34 cellular contexts compared by ENCODE assay signal in the genomic region with DNA sequence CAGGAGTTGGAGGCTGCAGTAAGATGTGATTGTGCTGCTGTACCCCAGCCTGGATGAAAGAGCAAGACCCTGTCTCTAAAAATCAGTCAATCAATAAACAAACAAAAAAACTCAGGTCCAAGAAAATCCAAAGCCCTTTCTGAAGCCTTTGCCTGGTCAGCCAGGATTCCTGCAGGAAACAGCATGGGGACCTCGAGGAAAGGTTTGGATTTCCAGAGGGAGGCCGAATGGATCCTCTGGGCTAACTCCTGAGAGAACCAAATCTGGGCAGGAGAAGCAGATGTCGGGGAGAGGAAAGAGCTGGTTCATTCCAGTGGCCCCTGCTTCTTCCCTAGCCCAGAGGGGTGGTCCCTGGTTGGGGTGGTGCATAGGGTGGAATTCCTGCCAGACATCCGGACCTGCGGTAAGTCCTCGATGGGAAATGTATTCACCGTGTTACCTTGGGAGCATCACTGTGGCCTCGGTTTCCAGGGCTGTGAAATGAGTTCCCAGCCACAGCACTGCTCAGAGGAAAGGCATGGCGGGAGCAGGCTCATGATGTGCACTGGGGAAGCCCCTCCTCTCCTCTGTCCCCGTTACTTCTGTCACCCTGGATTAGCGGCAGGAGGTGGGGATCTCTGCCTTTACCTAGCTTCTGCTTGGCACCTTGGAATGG.
"Had no signal": no experiment of that assay in that cellular context is flagged by ENCODE, and none has a peak within 500 bp of the region (broad histone marks: within the 10 kb centered on the region; RNA-seq: fewer than 3 reads in every experiment).

No MANE protein-coding gene starts in this region.

- H3K36me3 ChIP-seq: ascending aorta, cardiac muscle cell, Peyer's patch, SJSA1 had no signal

- ATAC-seq: activated CD8-positive, alpha-beta T cell treated with anti-CD3 and anti-CD28 coated beads for 36 hours; activated T-cell treated with anti-CD3 and anti-CD28 coated beads, Interleukin-2, amount 50 U/mL, for 4 hours; K562; PC-3 had no signal

- H3K4me1 ChIP-seq: ascending aorta, Peyer's patch, SJSA1 had no signal

- H3K36me3 Mint-ChIP-seq: activated naive CD4-positive, alpha-beta T cell treated with anti-CD3 and anti-CD28 coated beads, Interleukin-2, amount 50 U/mL, for 24 hours; activated naive CD8-positive, alpha-beta T cell treated with anti-CD3 and anti-CD28 coated beads, Interleukin-2, amount 10 ng/mL, durations not matched to agents 7 days and 5 days had no signal

- H3K9me3 ChIP-seq: ascending aorta, Peyer's patch, SJSA1, SK-N-SH had no signal

- H3K4me1 Mint-ChIP-seq: activated CD4-positive, alpha-beta T cell treated with anti-CD3 and anti-CD28 coated beads, Interleukin-2, amount 10 ng/mL, durations not matched to agents 24 days and 14 days; activated naive CD4-positive, alpha-beta T cell treated with anti-CD3 and anti-CD28 coated beads, Interleukin-2, amount 50 U/mL, for 24 hours; activated naive CD8-positive, alpha-beta T cell treated with anti-CD3 and anti-CD28 coated beads, Interleukin-2, amount 10 ng/mL, durations not matched to agents 7 days and 5 days had no signal

- DNase-seq: activated CD4-positive, alpha-beta T cell treated with anti-CD3 and anti-CD28 coated beads, Interleukin-2, amount 10 ng/mL, durations not matched to agents 24 days and 14 days; activated CD4-positive, alpha-beta T cell treated with anti-CD3 and anti-CD28 coated beads, Interleukin-2, amount 50 U/mL, for 4 hours; activated CD8-positive, alpha-beta memory T cell treated with anti-CD3 and anti-CD28 coated beads, Interleukin-2, amount 50 U/mL, for 4 hours; activated CD8-positive, alpha-beta T cell treated with anti-CD3 and anti-CD28 coated beads for 36 hours; activated effector memory CD4-positive, alpha-beta T cell treated with Interleukin-2 at 50 U/mL for 16 hours; activated naive CD4-positive, alpha-beta T cell; activated naive CD8-positive, alpha-beta T cell treated with anti-CD3 and anti-CD28 coated beads, Interleukin-2, amount 10 ng/mL, durations not matched to agents 7 days and 5 days; activated T-cell treated with anti-CD3 and anti-CD28 coated beads for 4 hours; activated T-cell treated with anti-CD3 and anti-CD28 coated beads, Interleukin-2, amount 50 U/mL, for 4 hours; amygdala; NCI-H1092 treated with DMSO at 0.1 percent for 48 hours; NCI-H1417; NCI-H146; NCI-H187; NCI-H2029 treated with DMSO at 0.1 percent for 48 hours; NCI-H2107; NCI-H2171; NCI-H510A; NCI-H526; NCI-H748 treated with DMSO at 0.1 percent for 48 hours; NK-92 treated with Interleukin-12 subunit alpha and Interleukin-12 subunit beta, amount 100 ng/mL, for 24 hours; PC-3; Peyer's patch; RPMI8226; SHP77 treated with DMSO at 0.1 percent for 48 hours; SK-N-SH had no signal

- H3K27me3 ChIP-seq: ascending aorta, cardiac muscle cell, Peyer's patch, SJSA1 had no signal

- H3K27ac Mint-ChIP-seq: activated CD4-positive, alpha-beta T cell treated with anti-CD3 and anti-CD28 coated beads, Interleukin-2, amount 10 ng/mL, durations not matched to agents 24 days and 14 days; activated CD8-positive, alpha-beta T cell treated with anti-CD3 and anti-CD28 coated beads for 36 hours; activated naive CD4-positive, alpha-beta T cell treated with anti-CD3 and anti-CD28 coated beads, Interleukin-2, amount 50 U/mL, for 24 hours; activated naive CD8-positive, alpha-beta T cell treated with anti-CD3 and anti-CD28 coated beads, Interleukin-2, amount 10 ng/mL, durations not matched to agents 7 days and 5 days; activated T-helper 1 cell treated with anti-CD3 and anti-CD28 coated beads, Interleukin-12 subunit alpha, Interleukin-12 subunit beta, Interleukin-2, Interleukin-4 antibody, amounts not matched to agents 30 ng/mL and 10 ng/mL and 1 ng/mL, durations not matched to agents 14 hours and 24 hours and 36 hours; T-helper 1 cell treated with Interleukin-12 subunit alpha and Interleukin-12 subunit beta and Interleukin-4 antibody, amounts not matched to agents 30 μg/mL and 1 μg/mL, for 36 hours; T-helper 2 cell treated with Interferon-gamma antibody and Interleukin-4, amounts not matched to agents 5 μg/mL and 100 μg/mL, for 36 hours had no signal

- H3K27ac ChIP-seq: ascending aorta, cardiac muscle cell, Peyer's patch, SJSA1 had no signal

- H3K9me3 Mint-ChIP-seq: activated CD4-positive, alpha-beta T cell treated with anti-CD3 and anti-CD28 coated beads, Interleukin-2, amount 10 ng/mL, durations not matched to agents 24 days and 14 days; activated CD8-positive, alpha-beta T cell treated with anti-CD3 and anti-CD28 coated beads for 36 hours; activated naive CD4-positive, alpha-beta T cell treated with anti-CD3 and anti-CD28 coated beads, Interleukin-2, amount 50 U/mL, for 24 hours; activated naive CD8-positive, alpha-beta T cell treated with anti-CD3 and anti-CD28 coated beads, Interleukin-2, amount 10 ng/mL, durations not matched to agents 7 days and 5 days; activated T-cell treated with anti-CD3 and anti-CD28 coated beads, Interleukin-2, amount 50 U/mL, for 4 hours; activated T-helper 1 cell treated with anti-CD3 and anti-CD28 coated beads, Interleukin-12 subunit alpha, Interleukin-12 subunit beta, Interleukin-2, Interleukin-4 antibody, amounts not matched to agents 30 ng/mL and 10 ng/mL and 1 ng/mL, durations not matched to agents 14 hours and 24 hours and 36 hours; T-helper 1 cell treated with Interleukin-12 subunit alpha and Interleukin-12 subunit beta and Interleukin-4 antibody, amounts not matched to agents 30 μg/mL and 1 μg/mL, for 36 hours; T-helper 2 cell treated with Interferon-gamma antibody and Interleukin-4, amounts not matched to agents 5 μg/mL and 100 μg/mL, for 36 hours had no signal

- H3K4me3 ChIP-seq: ascending aorta, cardiac muscle cell, K562, Peyer's patch, SJSA1 had no signal

- H3K27me3 Mint-ChIP-seq: activated CD4-positive, alpha-beta T cell treated with anti-CD3 and anti-CD28 coated beads, Interleukin-2, amount 10 ng/mL, durations not matched to agents 24 days and 14 days; activated naive CD4-positive, alpha-beta T cell treated with anti-CD3 and anti-CD28 coated beads, Interleukin-2, amount 50 U/mL, for 24 hours; activated naive CD8-positive, alpha-beta T cell treated with anti-CD3 and anti-CD28 coated beads, Interleukin-2, amount 10 ng/mL, durations not matched to agents 7 days and 5 days had no signal

- H3K4me3 Mint-ChIP-seq: activated CD4-positive, alpha-beta T cell treated with anti-CD3 and anti-CD28 coated beads, Interleukin-2, amount 10 ng/mL, durations not matched to agents 24 days and 14 days; activated CD8-positive, alpha-beta T cell treated with anti-CD3 and anti-CD28 coated beads for 36 hours; activated naive CD4-positive, alpha-beta T cell treated with anti-CD3 and anti-CD28 coated beads, Interleukin-2, amount 50 U/mL, for 24 hours; activated naive CD8-positive, alpha-beta T cell treated with anti-CD3 and anti-CD28 coated beads, Interleukin-2, amount 10 ng/mL, durations not matched to agents 7 days and 5 days; activated T-cell treated with anti-CD3 and anti-CD28 coated beads, Interleukin-2, amount 50 U/mL, for 4 hours; activated T-helper 1 cell treated with anti-CD3 and anti-CD28 coated beads, Interleukin-12 subunit alpha, Interleukin-12 subunit beta, Interleukin-2, Interleukin-4 antibody, amounts not matched to agents 30 ng/mL and 10 ng/mL and 1 ng/mL, durations not matched to agents 14 hours and 24 hours and 36 hours; T-helper 1 cell treated with Interleukin-12 subunit alpha and Interleukin-12 subunit beta and Interleukin-4 antibody, amounts not matched to agents 30 μg/mL and 1 μg/mL, for 36 hours; T-helper 2 cell treated with Interferon-gamma antibody and Interleukin-4, amounts not matched to agents 5 μg/mL and 100 μg/mL, for 36 hours had no signal
